ENCODE assay signal across 16 cellular contexts in the genomic region with DNA sequence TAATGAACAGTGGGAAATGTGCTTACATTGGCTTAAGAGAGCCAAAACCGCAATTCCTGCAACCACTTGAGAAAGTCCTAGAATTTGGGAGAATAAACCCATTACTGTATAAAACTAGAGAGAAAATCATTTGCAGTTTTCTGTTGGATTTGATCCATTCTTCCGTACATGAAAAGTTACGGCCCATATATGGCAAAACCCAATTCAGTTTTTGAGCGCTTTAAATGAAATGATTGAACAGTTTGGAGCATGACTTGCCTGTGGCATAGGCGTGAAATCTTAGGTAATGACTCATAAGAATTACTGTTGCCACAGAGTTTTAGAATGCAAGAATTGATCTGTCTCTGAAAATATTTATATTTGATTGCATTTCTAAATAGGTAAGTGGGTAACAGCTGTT. TPM values are rescaled to one million over a fixed set of nuclear protein-coding genes. Genes with fewer than 3 reads are reported as not detected.
A peak's percentile ranks its signal among the peaks of the same experiment; 100 is the strongest.
DNase-seq lines count a peak whose midpoint lies in the region; FAIRE-seq and TF ChIP-seq lines count a peak whose summit lies in the region.
"Had no signal": no experiment of that assay in that cellular context is flagged by ENCODE, and none has a peak within 500 bp of the region (broad histone marks: within the 10 kb centered on the region; RNA-seq: fewer than 3 reads in every experiment).

No MANE protein-coding gene starts in this region.

- POLR2A ChIA-PET in RWPE1 (lab: Yijun Ruan, JAX; ENCODE audit: low non-redundant PET): no interaction called here

- no peaks in the 10 kb centered on the region for H4K20me1 ChIP-seq in H9 (ENCODE audit: control insufficient read depth, insufficient read depth, insufficient read length)
- no peaks in the 10 kb centered on the region for H4K20me1 ChIP-seq in osteoblast (ENCODE audit: insufficient read depth, low read length)
- no peaks in the 10 kb centered on the region for H4K20me1 ChIP-seq in MM.1S (ENCODE audit: insufficient read depth, low read length)

- H3K4ac ChIP-seq in H9 (ENCODE audit: low read depth, low read length): no peak overlapping the region

- H3K56ac ChIP-seq in H9 (ENCODE audit: insufficient read length, low read depth, low read length): no peak overlapping the region

- no peak overlapping the region for H2BK15ac ChIP-seq in H9 (ENCODE audit: low read depth, low read length)

- H3K79me2 ChIP-seq in H9 (ENCODE audit: insufficient read depth, low read length): peaks cover 55% of the 10 kb centered on the region; the same call in 1 of the 2 replicates
- H3K79me2 ChIP-seq in osteoblast (ENCODE audit: insufficient read depth, low read length): peaks cover 2% of the 10 kb centered on the region
- H3K79me2 ChIP-seq in MM.1S (ENCODE audit: low read length): 0 out of 2 replicates have a peak, but pooled peaks cover 13% of the 10 kb centered on the region

- H3K36me3 ChIP-seq in endodermal cell (ENCODE audit: control insufficient read depth, insufficient read depth, low read length) (no peaks in the 10 kb centered on the region), osteoblast (ENCODE audit: insufficient read depth, low read length) (no peaks in the 10 kb centered on the region), MM.1S (replicated peaks; ENCODE audit: insufficient read depth, low read length) (no peaks in the 10 kb centered on the region), small intestine (ENCODE audit: control insufficient read depth in 2 of 2, insufficient read depth in 2 of 2, low read length in 2 of 2) (no peaks in the 10 kb centered on the region)
- H3K36me3 ChIP-seq: esophagus muscularis mucosa had no signal

- H3F3A ChIP-seq in MM.1S (ENCODE audit: insufficient read depth, low read length): peaks cover 17% of the 10 kb centered on the region

- H3K9ac ChIP-seq in H9 (ENCODE audit: extremely low read depth, insufficient read length, low read length): no peak overlapping the region
- H3K9ac ChIP-seq in endodermal cell (ENCODE audit: extremely low read depth, low read length, poor library complexity, severe bottlenecking): no peak overlapping the region
- H3K9ac ChIP-seq in MM.1S (ENCODE audit: low read length): no peak overlapping the region

- H3K79me1 ChIP-seq in H9 (ENCODE audit: insufficient read depth, low read depth, low read length, poor library complexity, severe bottlenecking): peaks cover 12% of the 10 kb centered on the region

- H3K27me3 ChIP-seq in H9 (ENCODE audit: insufficient read depth, low read length) (no peaks in the 10 kb centered on the region), endodermal cell (ENCODE audit: control insufficient read depth, insufficient read depth, low read length, poor library complexity, severe bottlenecking) (no peaks in the 10 kb centered on the region), osteoblast (ENCODE audit: insufficient read depth, low read length) (no peaks in the 10 kb centered on the region), MM.1S (replicated peaks; ENCODE audit: insufficient read depth, low read length) (no peaks in the 10 kb centered on the region), small intestine (ENCODE audit: control insufficient read depth in 2 of 2, insufficient read depth in 2 of 2, low read length in 2 of 2) (no peaks in the 10 kb centered on the region)
- H3K27me3 ChIP-seq: esophagus muscularis mucosa had no signal

- H3K27ac Mint-ChIP-seq in H9: peak overlapping the region in 2 of 3 experiments; percentile 65 to 84; a peak in 3 of 7 replicates
- peak overlapping the region; percentile 9 for H3K27ac Mint-ChIP-seq in endodermal cell
- H3K27ac Mint-ChIP-seq: CD4-positive, alpha-beta T cell; stimulated activated naive B cell treated with anti-CD40 and anti-IgM and Interleukin-4, amounts not matched to agents 10 μg/mL and 1 μg/mL and 100 μg/mL, for 72 hours had no signal

- H3K4me3 ChIP-seq in endodermal cell (ENCODE audit: low read length) (no peak overlapping the region), osteoblast (ENCODE audit: insufficient read depth, low read length) (no peak overlapping the region), MM.1S (ENCODE audit: low read length) (no peak overlapping the region), small intestine (ENCODE audit: low read depth in 1 of 2, low read length in 2 of 2) (no peak overlapping the region)
- H3K4me3 ChIP-seq: esophagus muscularis mucosa had no signal

- no peak overlapping the region for H2BK5ac ChIP-seq in H9 (ENCODE audit: insufficient read length, low read length)

- H3T11ph ChIP-seq in H9 (ENCODE audit: low read length): no peak overlapping the region

- FAIRE-seq in small intestine (lab: Jason Lieb, UNC) (no peak), D721Med (lab: Jason Lieb, UNC) (no peak)
- FAIRE-seq: kidney had no signal

- H3K4me2 ChIP-seq in H9 (ENCODE audit: insufficient read depth, insufficient read length, low read length): no peak overlapping the region
- peak overlapping the region; percentile 52 for H3K4me2 ChIP-seq in osteoblast (ENCODE audit: insufficient read depth, low read length)
- H3K4me2 ChIP-seq in MM.1S (ENCODE audit: low read depth, low read length): no peak overlapping the region

- H3K4me1 ChIP-seq in H9 (ENCODE audit: insufficient read depth, low read length): peaks cover 21% of the 10 kb centered on the region
- H3K4me1 ChIP-seq in endodermal cell (ENCODE audit: control insufficient read depth, insufficient read depth, low read length): peaks cover 4% of the 10 kb centered on the region
- H3K4me1 ChIP-seq in osteoblast (ENCODE audit: insufficient read depth, low read length): peaks cover 26% of the 10 kb centered on the region
- H3K4me1 ChIP-seq in MM.1S (ENCODE audit: low read length): peaks cover 7% of the 10 kb centered on the region
- peaks cover 0 to 4% of the 10 kb centered on the region in 2 donors for H3K4me1 ChIP-seq in small intestine (ENCODE audit: control insufficient read depth in 2 of 2, insufficient read depth in 1 of 2, low read depth in 1 of 2, low read length in 1 of 2)

- H2BK120ac ChIP-seq in H9 (ENCODE audit: low read depth, low read length, poor library complexity, severe bottlenecking): no peak overlapping the region

- H3K4me3 Mint-ChIP-seq in H9: no peak overlapping the region
- no peak overlapping the region for H3K4me3 Mint-ChIP-seq in endodermal cell
- H3K4me3 Mint-ChIP-seq: CD4-positive, alpha-beta T cell; neural crest cell; stimulated activated naive B cell treated with anti-CD40 and anti-IgM and Interleukin-4, amounts not matched to agents 10 μg/mL and 1 μg/mL and 100 μg/mL, for 72 hours had no signal

- H4K8ac ChIP-seq in H9 (replicated peaks; ENCODE audit: insufficient read length, low read depth, low read length): no peak overlapping the region

- no peak overlapping the region for H4K5ac ChIP-seq in H9 (ENCODE audit: insufficient read length, low read depth, low read length)

- H3K9me2 ChIP-seq in MM.1S (replicated peaks; ENCODE audit: insufficient read depth, low read length): no peaks in the 10 kb centered on the region

- H3K18ac ChIP-seq in H9 (ENCODE audit: insufficient read length, low read depth, low read length): no peak overlapping the region

- no peaks in the 10 kb centered on the region for H3K27me3 Mint-ChIP-seq in H9 (ENCODE audit: low read depth)
- no peaks in the 10 kb centered on the region for H3K27me3 Mint-ChIP-seq in endodermal cell (ENCODE audit: insufficient read depth)
- H3K27me3 Mint-ChIP-seq: CD4-positive, alpha-beta T cell; stimulated activated naive B cell treated with anti-CD40 and anti-IgM and Interleukin-4, amounts not matched to agents 10 μg/mL and 1 μg/mL and 100 μg/mL, for 72 hours had no signal

- H3K36me3 Mint-ChIP-seq in H9 (ENCODE audit: insufficient read depth in 1 of 3, low read depth in 3 of 3) (peaks cover 4 to 5% (median 4%) of the 10 kb centered on the region in 3 experiments; a peak in 6 of 7 replicates), endodermal cell (ENCODE audit: low read depth) (peaks cover 2% of the 10 kb centered on the region)

- CTCF ChIA-PET in RWPE1 (lab: Yijun Ruan, JAX): no interaction called here

- no peak for TF ChIP-seq CTCF in H9 (conservative IDR thresholded peaks at IDR 0.05)
- TF ChIP-seq CTCF in RWPE1 (conservative IDR thresholded peaks at IDR 0.05; ENCODE audit: low read depth): no peak
- no peak for TF ChIP-seq CTCF in endodermal cell (conservative IDR thresholded peaks at IDR 0.05)
- TF ChIP-seq CTCF in osteoblast (IDR thresholded peaks at IDR 0.05; ENCODE audit: extremely low read depth, low read depth, low read length): no peak
- no peak for TF ChIP-seq CTCF in MM.1S (IDR thresholded peaks at IDR 0.05; ENCODE audit: low read length)
- TF ChIP-seq CTCF in D721Med (IDR thresholded peaks at IDR 0.05; ENCODE audit: insufficient read depth, missing control alignments): no peak

- H3K4me1 Mint-ChIP-seq in H9: peaks cover 49 to 50% of the 10 kb centered on the region in 2 experiments
- peaks cover 20% of the 10 kb centered on the region for H3K4me1 Mint-ChIP-seq in endodermal cell

- H2BK20ac ChIP-seq in H9 (ENCODE audit: low read depth, low read length, poor library complexity, severe bottlenecking): no peak overlapping the region

- H2AK5ac ChIP-seq in H9 (ENCODE audit: insufficient read length, low read length): no peak overlapping the region

- H2AFZ ChIP-seq in H9 (ENCODE audit: low read length): no peak overlapping the region
- peak overlapping the region; percentile 17 for H2AFZ ChIP-seq in osteoblast (ENCODE audit: low read length)
- no peak overlapping the region for H2AFZ ChIP-seq in MM.1S (ENCODE audit: low read length)

- no peak overlapping the region for H3K14ac ChIP-seq in H9 (ENCODE audit: insufficient read depth, low read length)

- no peak for DNase-seq in H9
- DNase-seq in RWPE1 (ENCODE audit: low spot score): peak; percentile 44
- DNase-seq in endodermal cell: no peak
- DNase-seq in osteoblast (ENCODE audit: insufficient read length, low spot score, missing footprints): peak; percentile 76
- no peak for DNase-seq in NK-92 treated with Interleukin-12 subunit alpha and Interleukin-12 subunit beta, amount 100 ng/mL, for 24 hours (lab: John Stamatoyannopoulos, UW)
- DNase-seq in MM.1S: no peak
- no peak for DNase-seq in small intestine
- no peak for DNase-seq in D721Med (ENCODE audit: insufficient read length, low spot score)
- DNase-seq: amygdala; CD4-positive, alpha-beta T cell; kidney; NCI-H2107; stimulated activated CD4-positive, alpha-beta T cell treated with anti-CD3 and anti-CD28 coated beads, Interleukin-1b, Interleukin-23, amount 100 ng/mL, for 48 hours; stimulated activated naive B cell treated with anti-CD40 and anti-IgM and Interleukin-4, amounts not matched to agents 10 μg/mL and 1 μg/mL and 100 μg/mL, for 72 hours had no signal

- H4K91ac ChIP-seq in H9 (ENCODE audit: insufficient read length, low read depth, low read length): no peak overlapping the region

- no peak overlapping the region for H3K23ac ChIP-seq in H9 (ENCODE audit: insufficient read length, low read depth, low read length)

- WGBS in H9 (ENCODE audit: extremely low coverage, insufficient read length, low lambda C conversion rate): no CpG with 5 or more reads among the region's 5 CpGs
- WGBS in endodermal cell (ENCODE audit: insufficient coverage in 1 of 2, insufficient read length in 1 of 2), 2 experiments: 92 to 94% methylated on average over 4 to 5 of the region's 5 CpGs
- 81 to 85% (median 81%) methylated on average over 5 of the region's 5 CpGs for WGBS in small intestine, 3 donors

- no peaks in the 10 kb centered on the region for H3K9me3 Mint-ChIP-seq in H9
- no peaks in the 10 kb centered on the region for H3K9me3 Mint-ChIP-seq in endodermal cell
- H3K9me3 Mint-ChIP-seq: CD4-positive, alpha-beta T cell; neural crest cell had no signal

- H2BK12ac ChIP-seq in H9 (ENCODE audit: insufficient read length, low read depth, low read length): no peak overlapping the region

- H3K23me2 ChIP-seq in H9 (ENCODE audit: insufficient read length, low read depth, low read length, poor library complexity, severe bottlenecking): peaks cover 3% of the 10 kb centered on the region

- no peak overlapping the region for H3K27ac ChIP-seq in H9 (ENCODE audit: insufficient read length, low read depth, low read length)
- H3K27ac ChIP-seq in RWPE1: no peak overlapping the region
- H3K27ac ChIP-seq in endodermal cell (ENCODE audit: low read depth, low read length): no peak overlapping the region
- H3K27ac ChIP-seq in osteoblast (ENCODE audit: low read depth, low read length): peak overlapping the region; percentile 65
- H3K27ac ChIP-seq in MM.1S (ENCODE audit: low read length): no peak overlapping the region
- H3K27ac ChIP-seq in small intestine (ENCODE audit: low read depth in 1 of 2, low read length in 1 of 2): no peak overlapping the region
- H3K27ac ChIP-seq: esophagus muscularis mucosa had no signal

- H3K9me3 ChIP-seq in H9 (ENCODE audit: control insufficient read depth, low read depth, low read length) (no peaks in the 10 kb centered on the region), endodermal cell (ENCODE audit: control insufficient read depth, low read length) (no peaks in the 10 kb centered on the region), osteoblast (ENCODE audit: low read depth, low read length) (no peaks in the 10 kb centered on the region), MM.1S (replicated peaks; ENCODE audit: insufficient read depth, low read length) (no peaks in the 10 kb centered on the region), small intestine (ENCODE audit: control insufficient read depth, low read depth) (no peaks in the 10 kb centered on the region)
- H3K9me3 ChIP-seq: esophagus muscularis mucosa had no signal

RNA-seq across cellular contexts. Expression of a gene that starts 52.0 kb away (rescaled TPM):
- total RNA-seq in H9 (2021) (38.8 and 39.9 TPM in 2 replicates), endodermal cell (10 to 100 TPM; 19.8 to 28.1 TPM), osteoblast (5.6 and 6.9 TPM in 2 replicates)
- polyA plus RNA-seq in endodermal cell (2013, experiment 1 of 2): 18.1 TPM
- 16.0 TPM for polyA plus RNA-seq in endodermal cell (2013, experiment 2 of 2)
- polyA plus RNA-seq in small intestine: 1 to 10 TPM; 3.2 to 5.4 (median 5.3) TPM

Comparison
In these comparisons a context has a peak if more than half of its experiments do, and no peak if none do; other contexts are left out.
1. DNase-seq: peak in RWPE1 (single experiment) and osteoblast (single experiment); none in H9 (single experiment), endodermal cell (single experiment), NK-92 treated with Interleukin-12 subunit alpha and Interleukin-12 subunit beta, amount 100 ng/mL, for 24 hours (single experiment), MM.1S (single experiment), small intestine (single experiment) and D721Med (single experiment).